ENCODE assay signal across 8 cellular contexts in the genomic region with DNA sequence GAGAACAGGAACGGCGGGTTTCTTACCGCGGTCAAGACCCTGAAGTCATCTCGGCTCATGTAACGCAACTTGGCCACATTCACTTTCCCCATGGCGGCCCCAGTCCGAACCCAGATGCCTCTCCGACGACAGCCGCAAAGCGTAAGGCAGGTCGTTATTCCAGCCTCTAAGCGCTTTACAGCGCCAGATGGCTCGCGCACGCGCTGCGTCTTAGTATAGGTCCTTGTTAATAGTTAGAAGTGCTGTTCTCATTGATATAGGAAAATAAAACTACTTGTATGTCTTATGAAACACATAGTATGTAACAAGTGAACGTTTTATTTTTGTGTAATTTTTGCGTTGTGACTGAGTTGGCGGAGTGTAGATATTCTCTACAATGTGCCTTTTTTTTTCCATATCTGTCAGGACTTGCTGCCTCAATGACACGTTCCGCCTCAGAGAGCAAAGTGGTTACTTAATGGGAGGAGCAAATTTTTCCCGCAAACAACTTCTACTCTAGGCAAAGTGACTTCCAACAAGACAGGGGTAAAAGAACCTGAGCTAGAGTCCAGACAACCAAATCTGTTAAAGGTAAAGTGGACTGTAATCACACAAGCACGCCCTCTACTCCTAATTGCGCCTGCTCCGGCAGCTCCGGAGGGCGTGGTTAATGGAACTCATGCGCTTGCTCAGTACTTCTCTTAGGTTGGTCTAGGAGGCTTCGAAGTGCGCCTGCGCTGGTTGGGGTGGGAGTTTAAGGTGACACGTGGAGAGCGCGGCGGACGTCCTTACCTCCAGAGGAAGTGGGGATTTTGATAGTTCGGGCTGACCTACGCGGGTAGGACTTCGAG. TPM values are rescaled to one million over a fixed set of nuclear protein-coding genes. Genes with fewer than 3 reads are reported as not detected.
DNase-seq lines count a peak whose midpoint lies in the region; ATAC-seq and TF ChIP-seq lines count a peak whose summit lies in the region.

A gene (minus strand): TSS at position 148 of the 830 bp plus-strand sequence. CDS start 56 bp downstream, at position 92.

- H3K27ac Mint-ChIP-seq in effector memory CD8-positive, alpha-beta T cell: peak within 1 kb of the TSS; percentile 100

- peaks cover 22 to 30% of the 10 kb centered on the region in 2 donors for H3K4me1 Mint-ChIP-seq in effector memory CD8-positive, alpha-beta T cell (ENCODE audit: low read depth in 2 of 2)

- CTCF ChIA-PET in activated CD8-positive, alpha-beta memory T cell treated with anti-CD3 and anti-CD28 coated beads for 36 hours (lab: Charles Lee): no interaction called here

- peak within 1 kb of the TSS; percentile 90 to 92 for H3K4me3 Mint-ChIP-seq in effector memory CD8-positive, alpha-beta T cell

- ATAC-seq in effector memory CD8-positive, alpha-beta T cell (replicated peaks): peak; percentile 89

- DNase-seq in CMK (ENCODE audit: low read depth) (peak; percentile 92), GM20000 (ENCODE audit: low spot score) (peak; percentile 85), HT-29 (ENCODE audit: low spot score) (peak; percentile 98), NOMO-1 (lab: John Stamatoyannopoulos, UW; ENCODE audit: unreplicated experiment in 2 of 2) (peak; percentile 95 to 97), medulla oblongata (ENCODE audit: extremely low spot score) (peak; percentile 98)
- peak; percentile 83 to 86 (median 85) for DNase-seq in effector memory CD8-positive, alpha-beta T cell
- DNase-seq in stimulated activated CD8-positive, alpha-beta memory T cell treated with anti-CD3 and anti-CD28 coated beads, Interleukin-12 subunit alpha, Interleukin-12 subunit beta, amount 100 ng/mL, for 1 hour (ENCODE audit: low read depth): peak; percentile 92

- H3K9me3 Mint-ChIP-seq in effector memory CD8-positive, alpha-beta T cell: no peaks in the 10 kb centered on the region

- POLR2A ChIA-PET in activated CD8-positive, alpha-beta memory T cell treated with anti-CD3 and anti-CD28 coated beads for 36 hours (lab: Charles Lee): no interaction called here

- no peaks in the 10 kb centered on the region for H3K27me3 Mint-ChIP-seq in effector memory CD8-positive, alpha-beta T cell

- peaks cover 30% of the 10 kb centered on the region for H3K36me3 Mint-ChIP-seq in effector memory CD8-positive, alpha-beta T cell (ENCODE audit: insufficient read depth)

- TF ChIP-seq CTCF in GM20000 (IDR thresholded peaks at IDR 0.05; ENCODE audit: extremely low read depth, missing control alignments): no peak

RNA-seq across cellular contexts. Expression of the gene that starts here (rescaled TPM):
- 10.6 and 13.4 TPM in 2 replicates for total RNA-seq in HT-29 (2014; rRNA removed; shearing (Covaris generic))
- 10 to 100 TPM; 40.0 to 44.4 TPM for total RNA-seq in activated CD8-positive, alpha-beta memory T cell treated with anti-CD3 and anti-CD28 coated beads for 36 hours

Comparison
In these comparisons a context has a peak if more than half of its experiments do, and no peak if none do; other contexts are left out.
1. Peak in every context shown above with its lines: DNase-seq and ATAC-seq.